Comparison of ENCODE assay signal across 8 cellular contexts in the genomic region with DNA sequence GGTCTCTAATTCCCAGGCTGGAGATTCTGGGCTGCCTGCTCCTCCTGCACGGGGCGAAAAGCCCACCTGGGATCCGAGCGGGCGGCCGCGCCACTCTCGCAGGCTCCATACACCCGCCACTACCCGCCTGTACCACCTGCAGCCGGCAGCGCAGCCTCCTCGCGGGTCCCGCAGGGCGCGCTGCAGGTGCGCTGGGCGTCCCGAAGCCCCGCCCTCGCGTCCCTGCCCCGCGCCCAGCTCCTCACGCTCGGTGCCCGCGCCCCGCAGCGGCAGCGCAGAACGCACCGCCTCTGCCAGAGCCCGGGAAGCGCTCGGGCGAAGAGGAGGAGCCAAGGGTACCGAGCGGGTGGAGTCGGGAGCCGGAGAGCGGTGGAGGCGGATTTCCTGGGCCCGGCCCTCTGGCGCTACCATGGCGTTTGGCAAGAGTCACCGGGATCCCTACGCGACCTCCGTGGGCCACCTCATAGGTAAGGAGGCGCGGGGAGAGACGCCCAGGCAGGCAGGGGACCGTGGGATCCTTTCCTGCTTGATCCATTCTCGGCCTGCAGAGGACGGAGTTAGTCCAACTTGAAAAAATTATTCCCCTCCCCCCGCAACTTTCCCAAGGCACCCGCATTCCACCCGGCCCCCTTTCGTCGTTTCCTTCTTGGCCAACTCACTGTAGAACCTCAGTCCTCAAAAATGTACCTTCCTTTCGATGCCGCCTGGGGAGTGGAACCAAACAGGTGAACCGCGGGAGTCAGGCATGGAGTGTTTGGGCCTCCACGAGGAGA. TPM values are rescaled to one million over a fixed set of nuclear protein-coding genes. Genes with fewer than 3 reads are reported as not detected.
DNase-seq lines count a peak whose midpoint lies in the region; ATAC-seq lines count a peak whose summit lies in the region.

A gene with protein sequence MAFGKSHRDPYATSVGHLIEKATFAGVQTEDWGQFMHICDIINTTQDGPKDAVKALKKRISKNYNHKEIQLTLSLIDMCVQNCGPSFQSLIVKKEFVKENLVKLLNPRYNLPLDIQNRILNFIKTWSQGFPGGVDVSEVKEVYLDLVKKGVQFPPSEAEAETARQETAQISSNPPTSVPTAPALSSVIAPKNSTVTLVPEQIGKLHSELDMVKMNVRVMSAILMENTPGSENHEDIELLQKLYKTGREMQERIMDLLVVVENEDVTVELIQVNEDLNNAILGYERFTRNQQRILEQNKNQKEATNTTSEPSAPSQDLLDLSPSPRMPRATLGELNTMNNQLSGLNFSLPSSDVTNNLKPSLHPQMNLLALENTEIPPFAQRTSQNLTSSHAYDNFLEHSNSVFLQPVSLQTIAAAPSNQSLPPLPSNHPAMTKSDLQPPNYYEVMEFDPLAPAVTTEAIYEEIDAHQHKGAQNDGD (plus strand): TSS at position 396 of the 773 bp plus-strand sequence. CDS start 14 bp downstream, at position 410.

- no peaks in the 10 kb centered on the region for H3K36me3 Mint-ChIP-seq in activated naive CD4-positive, alpha-beta T cell treated with anti-CD3 and anti-CD28 coated beads for 36 hours (ENCODE audit: low read depth)

- H3K27me3 Mint-ChIP-seq in activated naive CD4-positive, alpha-beta T cell treated with anti-CD3 and anti-CD28 coated beads for 36 hours (ENCODE audit: low read depth) = peaks cover 41% of the 10 kb centered on the region

- no peaks in the 10 kb centered on the region for H3K9me3 Mint-ChIP-seq in activated naive CD4-positive, alpha-beta T cell treated with anti-CD3 and anti-CD28 coated beads for 36 hours

- ATAC-seq in GM19023 (IDR thresholded peaks at IDR 0.05; ENCODE audit: unreplicated experiment) (peak; percentile 73), HG03439 (IDR thresholded peaks at IDR 0.05; ENCODE audit: unreplicated experiment) (peak; percentile 70), HG02840 (IDR thresholded peaks at IDR 0.05; ENCODE audit: low FRiP score, unreplicated experiment) (no peak)

- DNase-seq in C1 segment of cervical spinal cord (lab: John Stamatoyannopoulos, UW) = peak in 9 of 14 donors; percentile 7 to 70 (median 25)
- peak; percentile 94 for DNase-seq in NCI-H510A (lab: John Stamatoyannopoulos, UW)
- DNase-seq in activated naive CD4-positive, alpha-beta T cell treated with anti-CD3 and anti-CD28 coated beads for 36 hours = peak; percentile 42
- peak; percentile 50 for DNase-seq in germinal center (ENCODE audit: low spot score)
- DNase-seq in occipital lobe (lab: John Stamatoyannopoulos, UW) = peak; percentile 56

- peak within 1 kb of the TSS; percentile 42 for H3K4me3 Mint-ChIP-seq in activated naive CD4-positive, alpha-beta T cell treated with anti-CD3 and anti-CD28 coated beads for 36 hours

- intact Hi-C loops in activated naive CD4-positive, alpha-beta T cell treated with anti-CD3 and anti-CD28 coated beads for 36 hours (cut with micrococcal nuclease) = loop anchor here (1.0 kb wide), 1 partner anchor 68 kb away; a partner anchor contains a TSS

- peaks cover 8% of the 10 kb centered on the region for H3K4me1 Mint-ChIP-seq in activated naive CD4-positive, alpha-beta T cell treated with anti-CD3 and anti-CD28 coated beads for 36 hours (ENCODE audit: low read depth)

- CTCF ChIA-PET in activated naive CD4-positive, alpha-beta T cell treated with anti-CD3 and anti-CD28 coated beads for 36 hours (lab: Charles Lee) = interaction anchor here (0.9 kb wide), 1 partner anchor 50 kb away, joined by 3 read pairs; no protein-coding TSS in a partner anchor

- H3K27ac Mint-ChIP-seq in activated naive CD4-positive, alpha-beta T cell treated with anti-CD3 and anti-CD28 coated beads for 36 hours = no peak within 1 kb of the TSS

RNA-seq across cellular contexts. Expression of the gene that starts here (rescaled TPM):
- 1 to 10 TPM; 1.2 to 1.3 TPM for total RNA-seq in activated naive CD4-positive, alpha-beta T cell treated with anti-CD3 and anti-CD28 coated beads for 36 hours
- 7.8 TPM for total RNA-seq in occipital lobe

Comparison
In these comparisons a context has a peak if more than half of its experiments do, and no peak if none do; other contexts are left out.
1. DNase-seq: peak in every context shown above with its lines; median percentile 94 in NCI-H510A; 56 in occipital lobe; 50 in germinal center; 42 in activated naive CD4-positive, alpha-beta T cell treated with anti-CD3 and anti-CD28 coated beads for 36 hours; 25 in C1 segment of cervical spinal cord.